In genomic region chr4:183727482-183727881, GRCh38 we compare ENCODE assay signal across 7 cellular contexts.
"Had no signal": no experiment of that assay in that cellular context is flagged by ENCODE, and none has a peak within 500 bp of the region (broad histone marks: within the 10 kb centered on the region; RNA-seq: fewer than 3 reads in every experiment).

No MANE protein-coding gene starts in this region.

- H3K27ac ChIP-seq: HL-60 had no signal

- H3K9me3 Mint-ChIP-seq: IgD-negative memory B cell had no signal

- H3K4me3 ChIP-seq: K562 had no signal

- ATAC-seq: K562 had no signal

- DNase-seq: IMR-90, KBM-7, KG1 had no signal

- H3K36me3 Mint-ChIP-seq: IgD-negative memory B cell had no signal

- FAIRE-seq: HTR-8/SVneo, K562 had no signal
